ENCODE assay signal across 8 cellular contexts in genomic region chr2:113754989-113755689, GRCh38. TPM values are rescaled to one million over a fixed set of nuclear protein-coding genes. Genes with fewer than 3 reads are reported as not detected.
DNase-seq lines count a peak whose midpoint lies in the region; ATAC-seq and TF ChIP-seq lines count a peak whose summit lies in the region.

No MANE protein-coding gene starts in this region.

- peak overlapping the region; percentile 53 to 100 (median 98) for H3K27ac Mint-ChIP-seq in naive thymus-derived CD8-positive, alpha-beta T cell

- no peaks in the 10 kb centered on the region for H3K9me3 ChIP-seq in DND-41 (ENCODE audit: insufficient read depth, low read length, severe bottlenecking)
- no peaks in the 10 kb centered on the region for H3K9me3 ChIP-seq in MG63

- H3K27me3 Mint-ChIP-seq in naive thymus-derived CD8-positive, alpha-beta T cell, result no peaks in the 10 kb centered on the region

- DNase-seq in DND-41 (no peak), MG63 (no peak), dermis blood vessel endothelial cell (peak; percentile 44), NCI-H1694 treated with DMSO at 0.1 percent for 48 hours (lab: John Stamatoyannopoulos, UW) (no peak), germinal center (ENCODE audit: low spot score) (no peak)
- DNase-seq in naive thymus-derived CD8-positive, alpha-beta T cell, result no peak

- peak overlapping the region; percentile 87 for H3K9ac ChIP-seq in DND-41 (ENCODE audit: low read depth, low read length)

- peaks cover 0 to 25% (median 14%) of the 10 kb centered on the region in 3 donors for H3K36me3 Mint-ChIP-seq in naive thymus-derived CD8-positive, alpha-beta T cell

- H3K36me3 ChIP-seq in DND-41 (ENCODE audit: insufficient read depth, low read length) (peaks cover 26% of the 10 kb centered on the region), MG63 (peaks cover 15% of the 10 kb centered on the region)

- peak overlapping the region; percentile 95 for H2AFZ ChIP-seq in DND-41 (ENCODE audit: low read depth, low read length)

- H3K27ac ChIP-seq in DND-41 (ENCODE audit: low read length), result peak overlapping the region; percentile 21; the same call in 1 of the 2 replicates

- H3K4me2 ChIP-seq in DND-41 (ENCODE audit: insufficient read depth, low read length), result peak overlapping the region; percentile 83

- H3K4me1 Mint-ChIP-seq in naive thymus-derived CD8-positive, alpha-beta T cell, result peaks cover 7 to 39% (median 30%) of the 10 kb centered on the region in 4 donors

- peak overlapping the region; percentile 86 to 100 (median 98) for H3K4me3 Mint-ChIP-seq in naive thymus-derived CD8-positive, alpha-beta T cell

- peaks cover 25% of the 10 kb centered on the region for H3K4me1 ChIP-seq in DND-41 (ENCODE audit: insufficient read depth, low read length)

- no peaks in the 10 kb centered on the region for H3K9me3 Mint-ChIP-seq in naive thymus-derived CD8-positive, alpha-beta T cell

- H3K4me3 ChIP-seq in DND-41 (ENCODE audit: low read depth in 1 of 2, low read length in 2 of 2) (peak overlapping the region; percentile 90 to 96), MG63 (peak overlapping the region; percentile 97)

- TF ChIP-seq CTCF in DND-41 (IDR thresholded peaks at IDR 0.05; ENCODE audit: borderline replicate concordance, extremely low read depth, low read length, poor library complexity, severe bottlenecking), result no peak

- peaks cover 31% of the 10 kb centered on the region for H3K79me2 ChIP-seq in DND-41 (ENCODE audit: insufficient read depth, low read length)

- H3K27me3 ChIP-seq in DND-41 (ENCODE audit: insufficient read depth, low read length, poor library complexity) (no peaks in the 10 kb centered on the region), MG63 (no peaks in the 10 kb centered on the region)

- POLR2A ChIA-PET in naive thymus-derived CD8-positive, alpha-beta T cell (lab: Charles Lee), result interaction anchor here (1.1 to 2.1 kb wide), 4 partner anchors 132 to 141 kb away, joined by 4 to 28 read pairs (median 11); partner anchors contain the start of gene ACTR3

- ATAC-seq in DND-41 (ENCODE audit: insufficient read depth, low read depth), result no peak
- ATAC-seq in naive thymus-derived CD8-positive, alpha-beta T cell, result no peak
- no peak for ATAC-seq in HG03135 (IDR thresholded peaks at IDR 0.05; ENCODE audit: unreplicated experiment)
- no peak for ATAC-seq in HG03378 (IDR thresholded peaks at IDR 0.05; ENCODE audit: unreplicated experiment)

- H4K20me1 ChIP-seq in DND-41 (ENCODE audit: insufficient read depth, low read length), result no peaks in the 10 kb centered on the region

RNA-seq across cellular contexts. Expression of gene SLC35F5, which starts 1.3 kb away (rescaled TPM):
- 61.1 and 66.1 TPM in 2 replicates for total RNA-seq in MG63 (2014; rRNA removed; shearing (Covaris generic); ENCODE audit: low replicate concordance)
- 102 and 134 TPM in 2 replicates for total RNA-seq in dermis blood vessel endothelial cell
- 10 to 100 TPM; 34.9 to 35.0 TPM for total RNA-seq in naive thymus-derived CD8-positive, alpha-beta T cell
- 1 to 10 TPM; 6.2 to 8.2 (median 7.1) TPM for polyA plus RNA-seq in naive thymus-derived CD8-positive, alpha-beta T cell
